Comparison of ENCODE assay signal across 28 cellular contexts in genomic region chr5:18101532-18101931, GRCh38.
"Had no signal": no experiment of that assay in that cellular context is flagged by ENCODE, and none has a peak within 500 bp of the region (broad histone marks: within the 10 kb centered on the region; RNA-seq: fewer than 3 reads in every experiment).

No MANE protein-coding gene starts in this region.

- H3K27me3 ChIP-seq: stomach, suprapubic skin, testis, thyroid gland, tibial artery, tibial nerve, transverse colon, upper lobe of left lung, upper lobe of right lung, uterus, vagina had no signal

- H3K4me1 Mint-ChIP-seq: stimulated activated effector memory CD8-positive, alpha-beta T cell treated with anti-CD3 and anti-CD28 coated beads, Interleukin-12 subunit alpha, Interleukin-12 subunit beta, amount 100 ng/mL, for 72 hours; stimulated activated memory B cell treated with anti-CD40 and anti-IgM and Interleukin-4, amounts not matched to agents 10 μg/mL and 1 μg/mL and 100 μg/mL, for 72 hours; stimulated activated naive B cell treated with anti-CD40 and anti-IgM and Interleukin-4, amounts not matched to agents 10 μg/mL and 1 μg/mL and 100 μg/mL, for 72 hours; stimulated activated naive CD8-positive, alpha-beta T cell treated with anti-CD3 and anti-CD28 coated beads, Interleukin-15, amount 100 ng/mL, for 72 hours had no signal

- H3K9me3 Mint-ChIP-seq: stimulated activated memory B cell treated with anti-CD40 and anti-IgM and Interleukin-4, amounts not matched to agents 10 μg/mL and 1 μg/mL and 100 μg/mL, for 72 hours; stimulated activated naive B cell treated with anti-CD40 and anti-IgM and Interleukin-4, amounts not matched to agents 10 μg/mL and 1 μg/mL and 100 μg/mL, for 72 hours; stimulated activated naive CD8-positive, alpha-beta T cell treated with anti-CD3 and anti-CD28 coated beads, Interleukin-15, Interleukin-2, amounts not matched to agents 100 ng/mL and 50 ng/mL, for 24 hours; type B pancreatic cell had no signal

- ATAC-seq: stimulated activated effector memory CD8-positive, alpha-beta T cell treated with anti-CD3 and anti-CD28 coated beads, Interleukin-12 subunit alpha, Interleukin-12 subunit beta, amount 100 ng/mL, for 72 hours; stimulated activated memory B cell treated with anti-CD40 and anti-IgM and Interleukin-4, amounts not matched to agents 10 μg/mL and 1 μg/mL and 100 μg/mL, for 72 hours; stimulated activated naive B cell treated with anti-CD40 and anti-IgM and Interleukin-4, amounts not matched to agents 10 μg/mL and 1 μg/mL and 100 μg/mL, for 72 hours; stimulated activated naive CD8-positive, alpha-beta T cell treated with anti-CD3 and anti-CD28 coated beads, Interleukin-15, amount 100 ng/mL, for 72 hours; stimulated activated naive CD8-positive, alpha-beta T cell treated with anti-CD3 and anti-CD28 coated beads, Interleukin-15, Interleukin-2, amounts not matched to agents 100 U/mL and 50 U/mL, for 24 hours; upper lobe of right lung had no signal

- DNase-seq: stimulated activated CD4-positive, alpha-beta T cell treated with anti-CD3 and anti-CD28 coated beads, Interleukin-2, amount 100 ng/mL, for 48 hours; stimulated activated CD4-positive, alpha-beta T cell treated with anti-CD3 and anti-CD28 coated beads, Interleukin-4, amount 100 ng/mL, for 1 hour; stimulated activated CD4-positive, alpha-beta T cell treated with anti-CD3 and anti-CD28 coated beads, Interleukin-4, amount 100 ng/mL, for 24 hours; stimulated activated CD4-positive, alpha-beta T cell treated with anti-CD3 and anti-CD28 coated beads, Interleukin-4, amount 100 ng/mL, for 4 hours; stimulated activated CD8-positive, alpha-beta memory T cell treated with anti-CD3 and anti-CD28 coated beads, Interleukin-4, amount 100 ng/mL, for 48 hours; stimulated activated naive B cell treated with anti-CD40 and anti-IgM and Interleukin-4, amounts not matched to agents 10 μg/mL and 1 μg/mL and 100 μg/mL, for 72 hours; stimulated activated naive CD4-positive, alpha-beta T cell; stimulated activated naive CD4-positive, alpha-beta T cell treated with Interleukin-2 at 50 U/mL for 16 hours; stimulated activated naive CD8-positive, alpha-beta T cell treated with anti-CD3 and anti-CD28 coated beads, Interleukin-15, amount 100 ng/mL, for 72 hours; stimulated activated naive CD8-positive, alpha-beta T cell treated with anti-CD3 and anti-CD28 coated beads, Interleukin-15, Interleukin-2, amounts not matched to agents 100 U/mL and 50 U/mL, for 24 hours; stomach; substantia nigra; testis; thyroid gland; tibial artery; transverse colon; upper lobe of left lung; upper lobe of right lung; uterus had no signal

- H3K9me3 ChIP-seq: stomach, suprapubic skin, testis, thoracic aorta, thyroid gland, tibial artery, tibial nerve, transverse colon, upper lobe of left lung, upper lobe of right lung, uterus, vagina had no signal

- H3K4me3 ChIP-seq: stomach, suprapubic skin, testis, thoracic aorta, thyroid gland, tibial artery, tibial nerve, transverse colon, upper lobe of left lung, upper lobe of right lung, uterus, vagina had no signal

- H3K36me3 Mint-ChIP-seq: stimulated activated effector memory CD8-positive, alpha-beta T cell treated with anti-CD3 and anti-CD28 coated beads, Interleukin-12 subunit alpha, Interleukin-12 subunit beta, amount 100 ng/mL, for 72 hours; stimulated activated memory B cell treated with anti-CD40 and anti-IgM and Interleukin-4, amounts not matched to agents 10 μg/mL and 1 μg/mL and 100 μg/mL, for 72 hours; stimulated activated naive B cell treated with anti-CD40 and anti-IgM and Interleukin-4, amounts not matched to agents 10 μg/mL and 1 μg/mL and 100 μg/mL, for 72 hours; type B pancreatic cell had no signal

- H3K27ac Mint-ChIP-seq: stimulated activated effector memory CD8-positive, alpha-beta T cell treated with anti-CD3 and anti-CD28 coated beads, Interleukin-12 subunit alpha, Interleukin-12 subunit beta, amount 100 ng/mL, for 72 hours; stimulated activated memory B cell treated with anti-CD40 and anti-IgM and Interleukin-4, amounts not matched to agents 10 μg/mL and 1 μg/mL and 100 μg/mL, for 72 hours; stimulated activated naive B cell treated with anti-CD40 and anti-IgM and Interleukin-4, amounts not matched to agents 10 μg/mL and 1 μg/mL and 100 μg/mL, for 72 hours; stimulated activated naive CD8-positive, alpha-beta T cell treated with anti-CD3 and anti-CD28 coated beads, Interleukin-15, amount 100 ng/mL, for 72 hours; stimulated activated naive CD8-positive, alpha-beta T cell treated with anti-CD3 and anti-CD28 coated beads, Interleukin-15, Interleukin-2, amounts not matched to agents 100 ng/mL and 50 ng/mL, for 24 hours; type B pancreatic cell had no signal

- H3K27ac ChIP-seq: stomach, suprapubic skin, testis, thoracic aorta, thyroid gland, tibial artery, tibial nerve, transverse colon, upper lobe of left lung, upper lobe of right lung, uterus, vagina had no signal

- H3K4me1 ChIP-seq: stomach, suprapubic skin, testis, thyroid gland, tibial artery, tibial nerve, transverse colon, upper lobe of left lung, upper lobe of right lung, uterus, vagina had no signal

- FAIRE-seq: urothelium cell line had no signal

- H3K27me3 Mint-ChIP-seq: stimulated activated memory B cell treated with anti-CD40 and anti-IgM and Interleukin-4, amounts not matched to agents 10 μg/mL and 1 μg/mL and 100 μg/mL, for 72 hours; stimulated activated naive CD8-positive, alpha-beta T cell treated with anti-CD3 and anti-CD28 coated beads, Interleukin-15, amount 100 ng/mL, for 72 hours; stimulated activated naive CD8-positive, alpha-beta T cell treated with anti-CD3 and anti-CD28 coated beads, Interleukin-15, Interleukin-2, amounts not matched to agents 100 ng/mL and 50 ng/mL, for 24 hours; type B pancreatic cell had no signal

- H3K4me3 Mint-ChIP-seq: stimulated activated effector memory CD8-positive, alpha-beta T cell treated with anti-CD3 and anti-CD28 coated beads, Interleukin-12 subunit alpha, Interleukin-12 subunit beta, amount 100 ng/mL, for 72 hours; stimulated activated memory B cell treated with anti-CD40 and anti-IgM and Interleukin-4, amounts not matched to agents 10 μg/mL and 1 μg/mL and 100 μg/mL, for 72 hours; stimulated activated naive B cell treated with anti-CD40 and anti-IgM and Interleukin-4, amounts not matched to agents 10 μg/mL and 1 μg/mL and 100 μg/mL, for 72 hours; stimulated activated naive CD8-positive, alpha-beta T cell treated with anti-CD3 and anti-CD28 coated beads, Interleukin-15, amount 100 ng/mL, for 72 hours; stimulated activated naive CD8-positive, alpha-beta T cell treated with anti-CD3 and anti-CD28 coated beads, Interleukin-15, Interleukin-2, amounts not matched to agents 100 ng/mL and 50 ng/mL, for 24 hours; type B pancreatic cell had no signal

- H3K36me3 ChIP-seq: stomach, suprapubic skin, thoracic aorta, thyroid gland, tibial artery, tibial nerve, transverse colon, upper lobe of left lung, upper lobe of right lung, uterus, vagina had no signal
